Comparison of ENCODE assay signal across 8 cellular contexts in the genomic region with DNA sequence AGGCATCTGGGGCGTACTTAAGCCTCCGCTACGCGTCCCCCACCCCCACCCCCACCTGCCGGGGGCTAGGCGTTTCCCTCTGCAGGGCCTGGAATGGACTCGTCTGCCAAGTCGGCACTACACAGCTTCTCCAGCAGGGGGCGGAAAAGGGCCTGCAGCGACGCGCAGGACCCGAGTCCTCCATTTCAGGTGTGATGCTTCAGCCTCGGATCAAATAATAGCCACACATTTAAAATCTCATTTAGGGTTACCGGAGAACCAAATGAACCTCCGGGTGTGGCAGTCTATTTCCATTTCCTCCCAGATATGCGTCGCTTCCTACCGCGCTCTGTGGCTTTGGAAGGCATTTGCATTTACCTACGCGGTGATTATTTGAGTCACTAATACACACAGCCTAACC. TPM values are rescaled to one million over a fixed set of nuclear protein-coding genes. Genes with fewer than 3 reads are reported as not detected.
DNase-seq lines count a peak whose midpoint lies in the region; ATAC-seq, FAIRE-seq and TF ChIP-seq lines count a peak whose summit lies in the region.

No MANE protein-coding gene starts in this region.

- peaks cover 3% of the 10 kb centered on the region for H3K4me1 Mint-ChIP-seq in astrocyte (ENCODE audit: low read depth, unreplicated experiment)

- no peak for DNase-seq in BJ (ENCODE audit: low read depth)
- DNase-seq in T-helper 2 cell = peak; percentile 30 to 80 (median 42)
- no peak for DNase-seq in astrocyte (ENCODE audit: low read depth)
- DNase-seq in inferior parietal cortex (ENCODE audit: extremely low spot score) = peak; percentile 44
- DNase-seq in stimulated activated CD4-positive, alpha-beta T cell treated with anti-CD3 and anti-CD28 coated beads, TNF-alpha, amount 100 ng/mL, for 1 hour (ENCODE audit: low read depth in 3 of 3, low spot score in 1 of 3) = peak; percentile 9 to 40 (median 29)
- no peak for DNase-seq in RCC 7860 (ENCODE audit: low spot score)

- H3K27ac Mint-ChIP-seq in astrocyte (ENCODE audit: unreplicated experiment) = no peak overlapping the region

- H2AFZ ChIP-seq in astrocyte (ENCODE audit: low read depth, low read length) = no peak overlapping the region

- no peak overlapping the region for H3K4me3 ChIP-seq in BJ (ENCODE audit: low read depth, low read length)
- no peak overlapping the region for H3K4me3 ChIP-seq in astrocyte (ENCODE audit: insufficient read depth, low read depth, low read length)

- TF ChIP-seq CTCF in BJ (IDR thresholded peaks at IDR 0.05; ENCODE audit: insufficient read depth, low read depth, low read length) = peak; percentile 55
- TF ChIP-seq CTCF in astrocyte (IDR thresholded peaks at IDR 0.05; ENCODE audit: insufficient read depth, low read depth, low read length) = peak; percentile 41

- H3K4me1 ChIP-seq in astrocyte (ENCODE audit: insufficient read depth, low read length) = peaks cover 3% of the 10 kb centered on the region

- no peak overlapping the region for H3K9ac ChIP-seq in astrocyte (ENCODE audit: low read length)

- POLR2A ChIA-PET in BJ (lab: Charles Lee) = no interaction called here

- FAIRE-seq in astrocyte (lab: Jason Lieb, UNC) (peak; percentile 49), RCC 7860 (lab: Jason Lieb, UNC) (no peak)

- no peak overlapping the region for H3K4me3 Mint-ChIP-seq in astrocyte (ENCODE audit: unreplicated experiment)

- H3K27me3 ChIP-seq in BJ (ENCODE audit: control insufficient read depth, insufficient read depth, low read length) = no peaks in the 10 kb centered on the region
- no peaks in the 10 kb centered on the region for H3K27me3 ChIP-seq in astrocyte (ENCODE audit: insufficient read depth, low read length)

- H3K9me3 ChIP-seq in astrocyte (ENCODE audit: insufficient read depth, low read depth, low read length) = no peaks in the 10 kb centered on the region

- no peaks in the 10 kb centered on the region for H3K27me3 Mint-ChIP-seq in astrocyte (ENCODE audit: low read depth, unreplicated experiment)

- peaks cover 26% of the 10 kb centered on the region for H4K20me1 ChIP-seq in astrocyte (ENCODE audit: insufficient read depth, low read length)

- no peak overlapping the region for H3K27ac ChIP-seq in astrocyte (ENCODE audit: low read depth, low read length)

- ATAC-seq in GM19035 (IDR thresholded peaks at IDR 0.05; ENCODE audit: unreplicated experiment) (peak; percentile 56), HG03378 (IDR thresholded peaks at IDR 0.05; ENCODE audit: unreplicated experiment) (peak; percentile 61)

- H3K36me3 Mint-ChIP-seq in astrocyte (ENCODE audit: low read depth, unreplicated experiment) = no peaks in the 10 kb centered on the region

- no peaks in the 10 kb centered on the region for H3K9me3 Mint-ChIP-seq in astrocyte (ENCODE audit: unreplicated experiment)

- no peak overlapping the region for H3K4me2 ChIP-seq in astrocyte (ENCODE audit: low read length)

- CTCF ChIA-PET in BJ (lab: Yijun Ruan, JAX) = interaction anchor here (1.2 to 2.1 kb wide), 2 partner anchors 10 to 245 kb away, joined by 3 to 6 read pairs; no protein-coding TSS in a partner anchor

- no peaks in the 10 kb centered on the region for H3K36me3 ChIP-seq in BJ (ENCODE audit: control insufficient read depth, insufficient read depth, low read length)
- H3K36me3 ChIP-seq in astrocyte (ENCODE audit: insufficient read depth, low read length) = no peaks in the 10 kb centered on the region

- H3K79me2 ChIP-seq in astrocyte (ENCODE audit: insufficient read depth, low read length) = peaks cover 10% of the 10 kb centered on the region

RNA-seq across cellular contexts. Expression of gene PAK3, which starts 2.9 kb away (rescaled TPM):
- polyA plus RNA-seq in BJ (2011; rRNA removed) = 0.16 TPM in 2 replicates
- 0.14 TPM in 1 of 2 replicates, not detected in the other for polyA minus RNA-seq in BJ (2011; rRNA and poly(A)+ RNA removed)
- total RNA-seq in astrocyte = 13.7 TPM in 2 replicates

Comparison
In these comparisons a context has a peak if more than half of its experiments do, and no peak if none do; other contexts are left out.
1. DNase-seq: peak in T-helper 2 cell (5 of 5), inferior parietal cortex (single experiment) and stimulated activated CD4-positive, alpha-beta T cell treated with anti-CD3 and anti-CD28 coated beads, TNF-alpha, amount 100 ng/mL, for 1 hour (3 of 3); none in BJ (single experiment), astrocyte (single experiment) and RCC 7860 (single experiment).